In the genomic region with DNA sequence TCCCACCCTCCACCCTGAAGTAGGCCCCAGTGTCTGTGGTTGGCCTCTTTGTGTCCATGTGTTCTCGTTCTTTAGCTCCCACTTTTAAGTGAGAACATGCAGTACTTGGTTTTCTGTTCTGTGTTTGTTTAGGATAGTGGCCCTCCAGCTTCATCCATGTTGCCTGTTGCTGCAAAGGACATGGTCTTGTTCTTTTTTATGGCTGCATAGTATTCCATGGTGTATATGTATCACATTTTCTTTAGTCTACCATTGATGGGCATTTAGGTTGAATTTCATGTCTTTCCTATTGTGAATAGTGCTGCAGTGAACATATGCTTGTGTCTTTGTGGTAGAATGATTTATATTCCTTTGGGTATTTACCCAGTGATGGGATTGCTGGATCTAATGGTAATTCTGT, we compare ENCODE assay signal across 1 cellular context.
A peak's percentile ranks its signal among the peaks of the same experiment; 100 is the strongest.
TF ChIP-seq lines count a peak whose summit lies in the region.

No MANE protein-coding gene starts in this region.

TF ChIP-seq in H1, 55 proteins besides CTCF, POLR2A, EP300 and RAD21:
- TF ChIP-seq KDM1A (IDR thresholded peaks at IDR 0.05; ENCODE audit: borderline replicate concordance, low read length) (peak; percentile 62; the same call in 1 of the 2 replicates), BRCA1 (IDR thresholded peaks at IDR 0.05; ENCODE audit: low read depth, low read length) (no peak)
